Comparison of ENCODE assay signal across 1 cellular context in genomic region chr6:36120979-36121706, GRCh38.
A peak's percentile ranks its signal among the peaks of the same experiment; 100 is the strongest.
TF ChIP-seq lines count a peak whose summit lies in the region.

No MANE protein-coding gene starts in this region.

TF ChIP-seq in HepG2, 621 proteins besides CTCF, POLR2A, EP300 and RAD21 (continued from another document and continues in another):
- TF ChIP-seq AHDC1 (CRISPR knock-in tag; IDR thresholded peaks at IDR 0.05; ENCODE audit: borderline replicate concordance) (no peak), MYC (CRISPR knock-in tag; IDR thresholded peaks at IDR 0.05; ENCODE audit: borderline replicate concordance) (peak; percentile 38; the same call in 1 of the 2 replicates), MXD4 (CRISPR knock-in tag; IDR thresholded peaks at IDR 0.05) (peak; percentile 60; the same call in 1 of the 2 replicates), HIC2 (CRISPR knock-in tag; IDR thresholded peaks at IDR 0.05; ENCODE audit: low read depth) (peak; percentile 41; the same call in 1 of the 2 replicates), ZNF775 (CRISPR knock-in tag; IDR thresholded peaks at IDR 0.05; ENCODE audit: borderline replicate concordance) (no peak), ZBTB38 (CRISPR knock-in tag; IDR thresholded peaks at IDR 0.05) (peak; percentile 56; the same call in 1 of the 2 replicates), TFAP4 (IDR thresholded peaks at IDR 0.05; ENCODE audit: borderline replicate concordance, low read depth) (peak; percentile 81; the same call in 1 of the 2 replicates), MTA3 (CRISPR knock-in tag; IDR thresholded peaks at IDR 0.05) (no peak), FOSL2 (CRISPR knock-in tag; IDR thresholded peaks at IDR 0.05) (no peak), ZBTB43 (CRISPR knock-in tag; conservative IDR thresholded peaks at IDR 0.05) (peak; percentile 37; the same call in 1 of the 2 replicates), RBM22 (optimal IDR thresholded peaks at IDR 0.05; ENCODE audit: low read length) (peak; percentile 76), AGO2 (optimal IDR thresholded peaks at IDR 0.05; ENCODE audit: low read depth, low read length) (peak; percentile 78), SMARCC2 (IDR thresholded peaks at IDR 0.05) (no peak), FIP1L1 (IDR thresholded peaks at IDR 0.05; ENCODE audit: borderline replicate concordance, insufficient read depth, low read depth, low read length) (no peak), ARHGAP35 (CRISPR knock-in tag; IDR thresholded peaks at IDR 0.05; ENCODE audit: borderline replicate concordance) (0 out of 2 replicates have a peak, but pooled peaks have one; percentile 36), POGK (CRISPR knock-in tag; conservative IDR thresholded peaks at IDR 0.05) (peak; percentile 24; the same call in 1 of the 2 replicates), DNMT1 (CRISPR knock-in tag; IDR thresholded peaks at IDR 0.05) (0 out of 2 replicates have a peak, but pooled peaks have one; percentile 57), ZNF513 (CRISPR knock-in tag; conservative IDR thresholded peaks at IDR 0.05) (0 out of 2 replicates have a peak, but pooled peaks have one; percentile 70), ZGPAT (CRISPR knock-in tag; IDR thresholded peaks at IDR 0.05) (0 out of 2 replicates have a peak, but pooled peaks have one; percentile 17), GABPB1 (CRISPR knock-in tag; IDR thresholded peaks at IDR 0.05) (0 out of 2 replicates have a peak, but pooled peaks have one; percentile 26), ZNF891 (CRISPR knock-in tag; IDR thresholded peaks at IDR 0.05) (no peak), HOXA3 (CRISPR knock-in tag; IDR thresholded peaks at IDR 0.05) (0 out of 2 replicates have a peak, but pooled peaks have one; percentile 21), REXO4 (CRISPR knock-in tag; IDR thresholded peaks at IDR 0.05; ENCODE audit: borderline replicate concordance) (no peak), TGIF2 (CRISPR knock-in tag; IDR thresholded peaks at IDR 0.05) (0 out of 2 replicates have a peak, but pooled peaks have one; percentile 22), ZNF687 (CRISPR knock-in tag; IDR thresholded peaks at IDR 0.05) (peak; percentile 55), PLSCR1 (CRISPR knock-in tag; IDR thresholded peaks at IDR 0.05; ENCODE audit: borderline replicate concordance) (no peak), ZNF225 (CRISPR knock-in tag; IDR thresholded peaks at IDR 0.05) (no peak), ZNF263 (CRISPR knock-in tag; IDR thresholded peaks at IDR 0.05) (peak; percentile 59), TFDP1 (CRISPR knock-in tag; IDR thresholded peaks at IDR 0.05; ENCODE audit: borderline replicate concordance) (no peak), NRL (CRISPR knock-in tag; IDR thresholded peaks at IDR 0.05; ENCODE audit: borderline replicate concordance) (no peak), ZNF441 (CRISPR knock-in tag; IDR thresholded peaks at IDR 0.05; ENCODE audit: borderline replicate concordance) (no peak), MEIS2 (CRISPR knock-in tag; IDR thresholded peaks at IDR 0.05) (peak; percentile 49; the same call in 1 of the 2 replicates), SAP130 (CRISPR knock-in tag; IDR thresholded peaks at IDR 0.05; ENCODE audit: low read depth) (peak; percentile 49)
